17 cellular contexts compared by ENCODE assay signal in the genomic region with DNA sequence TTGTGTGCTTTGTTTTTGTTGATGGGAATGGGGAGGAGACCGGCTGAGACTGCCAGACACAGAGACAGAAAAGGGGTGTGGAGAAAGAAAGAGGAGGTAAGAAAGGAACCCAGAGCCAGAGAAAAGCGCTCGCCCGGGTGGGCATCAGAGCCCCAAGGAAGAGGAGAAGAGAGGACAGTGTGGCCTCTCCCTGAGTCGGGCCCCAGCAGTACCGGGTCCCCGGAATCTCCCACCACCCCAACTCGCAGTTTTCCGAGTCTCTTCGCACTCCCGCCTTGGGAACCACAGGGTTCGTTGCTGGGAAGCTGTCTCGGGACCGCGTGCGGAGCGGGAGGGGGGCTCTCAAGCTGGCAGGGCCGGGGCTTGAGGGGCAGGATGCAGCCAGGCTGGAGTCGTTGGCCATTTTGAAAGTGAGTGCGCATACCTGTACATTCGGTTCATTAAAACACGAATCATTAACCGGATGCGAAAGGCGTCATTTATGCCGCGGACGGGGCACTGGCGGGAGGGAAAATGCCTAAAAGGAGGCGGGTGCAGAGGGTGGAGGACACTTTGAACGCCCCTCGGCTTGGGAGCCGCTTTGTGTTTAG. TPM values are rescaled to one million over a fixed set of nuclear protein-coding genes. Genes with fewer than 3 reads are reported as not detected.
A peak's percentile ranks its signal among the peaks of the same experiment; 100 is the strongest.
DNase-seq lines count a peak whose midpoint lies in the region; ATAC-seq, FAIRE-seq and TF ChIP-seq lines count a peak whose summit lies in the region.
"Had no signal": no experiment of that assay in that cellular context is flagged by ENCODE, and none has a peak within 500 bp of the region (broad histone marks: within the 10 kb centered on the region; RNA-seq: fewer than 3 reads in every experiment).

No MANE protein-coding gene starts in this region.

- H4K20me1 ChIP-seq in GM23338 (replicated peaks; ENCODE audit: insufficient read depth): peaks cover 8% of the 10 kb centered on the region
- peaks cover 11 to 27% of the 10 kb centered on the region in 2 experiments for H4K20me1 ChIP-seq in H1 (replicated peaks in 1 of 2; ENCODE audit: control insufficient read depth in 1 of 2, insufficient read depth in 2 of 2, low read length in 2 of 2)

- H3K27ac Mint-ChIP-seq in GM23338: no peak overlapping the region
- H3K27ac Mint-ChIP-seq in osteocyte (ENCODE audit: unreplicated experiment): no peak overlapping the region

- H3K14ac ChIP-seq in H1 (ENCODE audit: insufficient read length) (no peak overlapping the region), neuronal stem cell (ENCODE audit: low read length) (no peak overlapping the region)

- 4% methylated on average over 31 of the region's 33 CpGs; no CpG with 5 or more reads in 1 of the 2 experiments for whole genome bisulfite sequencing in H1 (ENCODE audit: extremely low coverage in 1 of 2, insufficient coverage in 1 of 2, insufficient read length in 1 of 2, insufficient replicate concordance in 2 of 2, low coverage in 1 of 2, low lambda C conversion rate in 2 of 2, missing lambda C conversion rate in 1 of 2), 2 experiments
- no CpG with 5 or more reads among the region's 33 CpGs for WGBS in neuronal stem cell (ENCODE audit: extremely low coverage in 2 of 2, insufficient read length in 2 of 2, insufficient replicate concordance in 1 of 2), 2 donors

- DNase-seq in DMS53 (lab: John Stamatoyannopoulos, UW) (peak; percentile 27), DMS53 treated with DMSO at 0.1 percent for 48 hours (lab: John Stamatoyannopoulos, UW; ENCODE audit: unreplicated experiment) (no peak), GM23338 (ENCODE audit: low spot score) (peak; percentile 47), H1 (ENCODE audit: low read depth in 1 of 2, low spot score in 2 of 2) (no peak), neuronal stem cell (ENCODE audit: low spot score) (no peak), omental fat pad (ENCODE audit: low spot score) (no peak), osteocyte (ENCODE audit: extremely low spot score, unreplicated experiment) (no peak), CD1c-positive myeloid dendritic cell (ENCODE audit: extremely low spot score) (no peak)
- DNase-seq: DMS153; kidney glomerular epithelial cell; occipital lobe; PC-9; stimulated activated CD4-positive, alpha-beta T cell treated with anti-CD3 and anti-CD28 coated beads, Interleukin-2, amount 100 ng/mL, for 48 hours had no signal

- peaks cover 6% of the 10 kb centered on the region; the same call in 1 of the 2 replicates for H3K23me2 ChIP-seq in H1 (ENCODE audit: low read depth, low read length)

- H3K27ac ChIP-seq in GM23338 (ENCODE audit: low read depth) (no peak overlapping the region), H1 (ENCODE audit: low read depth, low read length) (no peak overlapping the region), neuronal stem cell (replicated peaks; ENCODE audit: low read length) (no peak overlapping the region)
- H3K27ac ChIP-seq: 22Rv1, KMS-11, PC-9 had no signal

- H2BK120ac ChIP-seq in H1 (replicated peaks; ENCODE audit: low read depth, low read length) (no peak overlapping the region), neuronal stem cell (ENCODE audit: low read depth, low read length) (no peak overlapping the region)

- peak overlapping the region; percentile 8; the same call in 1 of the 2 replicates for H4K8ac ChIP-seq in H1 (ENCODE audit: extremely low read depth, insufficient read depth, low read length)
- H4K8ac ChIP-seq in neuronal stem cell (ENCODE audit: low read depth, low read length): no peak overlapping the region

- H3K9me3 ChIP-seq in H1 (ENCODE audit: insufficient read depth in 2 of 2, low read depth in 1 of 2, low read length in 1 of 2) (peaks cover 0 to 4% of the 10 kb centered on the region in 2 experiments; a peak in 1 of 4 replicates), neuronal stem cell (replicated peaks in 1 of 2; ENCODE audit: control insufficient read depth in 2 of 2, insufficient read depth in 1 of 2, low read depth in 1 of 2, low read length in 2 of 2) (peaks cover 10 to 11% of the 10 kb centered on the region in 2 donors)

- H3K4me1 ChIP-seq in GM23338 (ENCODE audit: insufficient read depth) (peaks cover 52% of the 10 kb centered on the region), H1 (replicated peaks in 1 of 4; ENCODE audit: control insufficient read depth in 3 of 4, insufficient read depth in 4 of 4, low read length in 3 of 4) (peaks cover 15 to 50% (median 36%) of the 10 kb centered on the region in 4 experiments), neuronal stem cell (ENCODE audit: control insufficient read depth in 2 of 2, insufficient read depth in 1 of 2, low read depth in 1 of 2, low read length in 2 of 2) (peaks cover 6 to 26% of the 10 kb centered on the region in 2 donors)

- no peak for FAIRE-seq in H1 (lab: Jason Lieb, UNC)
- FAIRE-seq: GM12878 had no signal

- no peak for TF ChIP-seq POLR2A in H1 (IDR thresholded peaks at IDR 0.05; ENCODE audit: control extremely low read depth in 1 of 2, low read depth in 2 of 2, low read length in 2 of 2)

- peaks cover 90% of the 10 kb centered on the region for H3K27me3 Mint-ChIP-seq in GM23338 (ENCODE audit: insufficient read depth, low read depth, poor library complexity)
- H3K27me3 Mint-ChIP-seq in osteocyte (ENCODE audit: unreplicated experiment): peaks cover 64% of the 10 kb centered on the region

- H3K36me3 ChIP-seq in GM23338 (ENCODE audit: insufficient read depth): no peaks in the 10 kb centered on the region
- peaks cover 0 to 21% (median 0%) of the 10 kb centered on the region in 4 experiments; a peak in 1 of 8 replicates for H3K36me3 ChIP-seq in H1 (ENCODE audit: control insufficient read depth in 2 of 4, insufficient read depth in 4 of 4, low read length in 3 of 4)
- no peaks in the 10 kb centered on the region for H3K36me3 ChIP-seq in neuronal stem cell (replicated peaks in 1 of 2; ENCODE audit: control insufficient read depth in 2 of 2, insufficient read depth in 2 of 2, low read length in 2 of 2)

- ATAC-seq in GM23338 (no peak), omental fat pad (ENCODE audit: low FRiP score) (no peak)
- ATAC-seq: GM12878 had no signal

- H4K91ac ChIP-seq in H1 (replicated peaks; ENCODE audit: insufficient read length, low read length) (no peak overlapping the region), neuronal stem cell (ENCODE audit: low read depth, low read length, poor library complexity) (no peak overlapping the region)

- no peak overlapping the region for H3K9ac ChIP-seq in H1 (replicated peaks in 1 of 4; ENCODE audit: extremely low read depth in 1 of 4, low read depth in 3 of 4, low read length in 3 of 4)
- no peak overlapping the region for H3K9ac ChIP-seq in neuronal stem cell (ENCODE audit: low read depth, low read length, poor library complexity)
- H3K9ac ChIP-seq: KMS-11 had no signal

- H2BK15ac ChIP-seq in H1 (ENCODE audit: low read length) (0 out of 2 replicates have a peak overlapping the region, but pooled peaks have one; percentile 46), neuronal stem cell (ENCODE audit: low read length) (no peak overlapping the region)

- H3K23ac ChIP-seq in H1 (ENCODE audit: insufficient read length) (no peak overlapping the region), neuronal stem cell (ENCODE audit: low read depth, low read length, poor library complexity) (no peak overlapping the region)

- H3K4me3 Mint-ChIP-seq in GM23338: peak overlapping the region; percentile 66
- no peak overlapping the region for H3K4me3 Mint-ChIP-seq in osteocyte (ENCODE audit: unreplicated experiment)

- TF ChIP-seq EP300 in H1 (IDR thresholded peaks at IDR 0.05; ENCODE audit: borderline replicate concordance in 1 of 2, low read depth in 2 of 2, low read length in 2 of 2): no peak

- H3K9me2 ChIP-seq in GM23338 (ENCODE audit: insufficient read depth): no peaks in the 10 kb centered on the region

- no peak overlapping the region for H2BK20ac ChIP-seq in H1 (ENCODE audit: low read length)

- peaks cover 100% of the 10 kb centered on the region for H3K27me3 ChIP-seq in GM23338 (ENCODE audit: insufficient read depth)
- H3K27me3 ChIP-seq in H1 (replicated peaks in 1 of 4; ENCODE audit: control insufficient read depth in 3 of 4, extremely low read depth in 1 of 4, insufficient read depth in 3 of 4, low read length in 3 of 4): peaks cover 96 to 100% (median 100%) of the 10 kb centered on the region in 4 experiments
- peaks cover 77 to 98% (median 97%) of the 10 kb centered on the region in 3 experiments for H3K27me3 ChIP-seq in neuronal stem cell (ENCODE audit: control insufficient read depth in 3 of 3, insufficient read depth in 3 of 3, low read depth in 1 of 3, low read length in 3 of 3)

- H3K56ac ChIP-seq in H1 (replicated peaks; ENCODE audit: insufficient read length, low read depth, low read length): no peak overlapping the region

- H3K4ac ChIP-seq in H1 (replicated peaks; ENCODE audit: insufficient read length, low read depth, low read length) (no peak overlapping the region), neuronal stem cell (ENCODE audit: low read length) (no peak overlapping the region)

- H2AFZ ChIP-seq in GM23338 (peak overlapping the region; percentile 66), H1 (ENCODE audit: low read length) (no peak overlapping the region), neuronal stem cell (ENCODE audit: low read length) (peak overlapping the region; percentile 58)
- H2AFZ ChIP-seq: PC-9 had no signal

- H2AK5ac ChIP-seq in H1 (ENCODE audit: low read depth, low read length): no peak overlapping the region
- peak overlapping the region; percentile 57 for H2AK5ac ChIP-seq in neuronal stem cell (ENCODE audit: low read depth, low read length)

- no peak for TF ChIP-seq RAD21 in H1 (IDR thresholded peaks at IDR 0.05 in 1 of 2, conservative IDR thresholded peaks at IDR 0.05 in 1 of 2; ENCODE audit: low read depth in 2 of 2, low read length in 2 of 2)

- no peak overlapping the region for H4K5ac ChIP-seq in H1 (ENCODE audit: insufficient read length, low read depth, low read length)

- H3K4me1 Mint-ChIP-seq in GM23338 (peaks cover 48% of the 10 kb centered on the region), osteocyte (ENCODE audit: unreplicated experiment) (peaks cover 36% of the 10 kb centered on the region)

- H3F3A ChIP-seq in GM23338 (replicated peaks; ENCODE audit: low read depth): peaks cover 33% of the 10 kb centered on the region

- H3K9me3 Mint-ChIP-seq in GM23338 (peaks cover 14% of the 10 kb centered on the region; the same call in 2 of the 3 replicates), osteocyte (ENCODE audit: unreplicated experiment) (no peaks in the 10 kb centered on the region)

- H3K36me3 Mint-ChIP-seq in GM23338 (ENCODE audit: low read depth) (peaks cover 6% of the 10 kb centered on the region; the same call in 1 of the 3 replicates), osteocyte (ENCODE audit: unreplicated experiment) (peaks cover 3% of the 10 kb centered on the region)

- TF ChIP-seq CTCF in GM23338 (conservative IDR thresholded peaks at IDR 0.05; ENCODE audit: low read depth in 2 of 2): no peak
- no peak for TF ChIP-seq CTCF in H1 (IDR thresholded peaks at IDR 0.05; ENCODE audit: control extremely low read depth in 1 of 3, insufficient read depth in 1 of 3, low read depth in 1 of 3, low read length in 3 of 3)
- no peak for TF ChIP-seq CTCF in omental fat pad (IDR thresholded peaks at IDR 0.05)
- no peak for TF ChIP-seq CTCF in osteocyte (IDR thresholded peaks at IDR 0.05)

- H3K4me3 ChIP-seq in GM23338 (peak overlapping the region; percentile 53), H1 (ENCODE audit: extremely low read depth in 1 of 4, insufficient read depth in 2 of 4, low read depth in 3 of 4, low read length in 4 of 4) (peak overlapping the region; percentile 2 to 46 (median 9); a peak in 5 of 8 replicates), neuronal stem cell (ENCODE audit: low read length in 2 of 2) (no peak overlapping the region)
- H3K4me3 ChIP-seq: GM12878, PC-9 had no signal

- no peak overlapping the region for H2BK5ac ChIP-seq in H1 (ENCODE audit: low read depth, low read length)
- peak overlapping the region; percentile 82 for H2BK5ac ChIP-seq in neuronal stem cell (ENCODE audit: low read length)

- peak overlapping the region; percentile 48 for H3K18ac ChIP-seq in H1 (ENCODE audit: extremely low read depth, low read length)
- H3K18ac ChIP-seq in neuronal stem cell (ENCODE audit: low read length): peak overlapping the region; percentile 52

- CTCF ChIA-PET in H1 (lab: Charles Lee; ENCODE audit: partially characterized antibody): interaction anchor here (1.0 kb wide), 1 partner anchor 46 kb away, joined by 3 read pairs; no protein-coding TSS in a partner anchor

- POLR2A ChIA-PET in H1 (lab: Charles Lee; ENCODE audit: partially characterized antibody): no interaction called here

- H3K79me2 ChIP-seq in GM23338 (replicated peaks; ENCODE audit: insufficient read depth) (no peaks in the 10 kb centered on the region), H1 (ENCODE audit: control insufficient read depth in 1 of 2, insufficient read depth in 2 of 2, low read length in 2 of 2) (no peaks in the 10 kb centered on the region)

- H3K79me1 ChIP-seq in H1 (ENCODE audit: low read depth, low read length) (no peaks in the 10 kb centered on the region), neuronal stem cell (ENCODE audit: low read depth, low read length) (peaks cover 6% of the 10 kb centered on the region)

- H2BK12ac ChIP-seq in H1 (ENCODE audit: low read depth, low read length) (0 out of 2 replicates have a peak overlapping the region, but pooled peaks have one; percentile 75), neuronal stem cell (ENCODE audit: low read length) (no peak overlapping the region)

- H3K4me2 ChIP-seq in GM23338 (peak overlapping the region; percentile 77), H1 (ENCODE audit: insufficient read depth in 1 of 2, low read depth in 2 of 2, low read length in 2 of 2) (peak overlapping the region; percentile 48 to 57), neuronal stem cell (ENCODE audit: insufficient read depth, low read length, poor library complexity, severe bottlenecking) (no peak overlapping the region)
- H3K4me2 ChIP-seq: KMS-11, PC-9 had no signal

RNA-seq across cellular contexts. Expression of gene SKOR1, which starts 3.2 kb away (rescaled TPM):
- total RNA-seq in GM23338 (2014; rRNA removed; shearing (Covaris generic)): 0.17 and 0.19 TPM in 2 replicates
- polyA plus RNA-seq in GM23338 (2016; fragmentation: Nextera tagmentation; extraction: Ambion mirVana) (not detected in 2 replicates), H1 (2011; rRNA removed) (0.03 and 0.08 TPM in 2 replicates)
- total RNA-seq in H1 (2021; fragmentation: NEBNext Ultra II Directional; extraction: Animal tissue kit (Norgen Biotek cat#: 25700)): 0.11 TPM in 2 replicates
- polyA plus RNA-seq in H1 (2011; cell fraction: cytosol; rRNA removed): 0.05 TPM
- 0.13 TPM for polyA plus RNA-seq in H1 (2011; cell fraction: nucleus; rRNA removed)
- 0.06 to 0.12 TPM (median 0.07 TPM) in 3 of 4 replicates, not detected in the other for polyA plus RNA-seq in H1 (2012, experiment 1 of 2)
- polyA plus RNA-seq in H1 (2012, experiment 2 of 2): not detected
- 0.04 TPM for polyA plus RNA-seq in H1 (2013, experiment 1 of 2)
- 0.04 TPM for polyA plus RNA-seq in H1 (2013, experiment 2 of 2)
- polyA minus RNA-seq in H1 (2011; rRNA and poly(A)+ RNA removed): not detected in 2 replicates
- polyA minus RNA-seq in H1 (2011; cell fraction: cytosol; rRNA and poly(A)+ RNA removed): not detected
- 0.40 TPM for polyA minus RNA-seq in H1 (2011; cell fraction: nucleus; rRNA and poly(A)+ RNA removed)
- 0.24 TPM for polyA plus RNA-seq in neuronal stem cell (2013, experiment 1 of 2)
- 0.21 TPM for polyA plus RNA-seq in neuronal stem cell (2013, experiment 2 of 2)
- total RNA-seq in omental fat pad (1 to 10 TPM in 1 of 4 donors, under 1 TPM in 3; 0.19 to 1.1 (median 0.49) TPM), osteocyte (0.42 and 0.48 TPM in 2 replicates)

RNA-seq across cellular contexts. Expression of gene RNU6-1, which starts 11.4 kb away (rescaled TPM):
- total RNA-seq in GM23338 (2014; rRNA removed; shearing (Covaris generic)): not detected in 2 replicates
- polyA plus RNA-seq in GM23338 (2016; fragmentation: Nextera tagmentation; extraction: Ambion mirVana): not detected in 2 replicates
- not detected in 2 replicates for total RNA-seq in H1 (2021; fragmentation: NEBNext Ultra II Directional; extraction: Animal tissue kit (Norgen Biotek cat#: 25700))
- not detected in 2 replicates for polyA plus RNA-seq in H1 (2011; rRNA removed)
- not detected for polyA plus RNA-seq in H1 (2011; cell fraction: cytosol; rRNA removed)
- not detected for polyA plus RNA-seq in H1 (2011; cell fraction: nucleus; rRNA removed)
- polyA plus RNA-seq in H1 (2012, experiment 1 of 2): not detected in 4 replicates
- polyA plus RNA-seq in H1 (2012, experiment 2 of 2): not detected
- polyA plus RNA-seq in H1 (2013, experiment 1 of 2): not detected
- polyA plus RNA-seq in H1 (2013, experiment 2 of 2): not detected
- polyA minus RNA-seq in H1 (2011; rRNA and poly(A)+ RNA removed): under 0.01 TPM in 1 of 2 replicates, not detected in the other
- polyA minus RNA-seq in H1 (2011; cell fraction: cytosol; rRNA and poly(A)+ RNA removed): not detected
- not detected for polyA minus RNA-seq in H1 (2011; cell fraction: nucleus; rRNA and poly(A)+ RNA removed)
- polyA plus RNA-seq in neuronal stem cell (2013, experiment 1 of 2): not detected
- not detected for polyA plus RNA-seq in neuronal stem cell (2013, experiment 2 of 2)
- total RNA-seq in omental fat pad: not detected
- total RNA-seq in osteocyte: not detected in 2 replicates
- total RNA-seq: cardiac septum, GM12878, occipital lobe, PC-9 had no signal
- polyA plus RNA-seq: GM12878 had no signal

Comparison
In these comparisons a context has a peak if more than half of its experiments do, and no peak if none do; other contexts are left out.
1. DNase-seq: peak in DMS53 (single experiment) and GM23338 (single experiment); none in DMS53 treated with DMSO at 0.1 percent for 48 hours (single experiment), H1 (0 of 2), neuronal stem cell (single experiment), omental fat pad (single experiment), osteocyte (single experiment) and CD1c-positive myeloid dendritic cell (single experiment).
2. H3K4me3 ChIP-seq: peak in GM23338 (single experiment) and H1 (4 of 4); none in neuronal stem cell (0 of 2).